Comparison of ENCODE assay signal across 15 cellular contexts in the genomic region with DNA sequence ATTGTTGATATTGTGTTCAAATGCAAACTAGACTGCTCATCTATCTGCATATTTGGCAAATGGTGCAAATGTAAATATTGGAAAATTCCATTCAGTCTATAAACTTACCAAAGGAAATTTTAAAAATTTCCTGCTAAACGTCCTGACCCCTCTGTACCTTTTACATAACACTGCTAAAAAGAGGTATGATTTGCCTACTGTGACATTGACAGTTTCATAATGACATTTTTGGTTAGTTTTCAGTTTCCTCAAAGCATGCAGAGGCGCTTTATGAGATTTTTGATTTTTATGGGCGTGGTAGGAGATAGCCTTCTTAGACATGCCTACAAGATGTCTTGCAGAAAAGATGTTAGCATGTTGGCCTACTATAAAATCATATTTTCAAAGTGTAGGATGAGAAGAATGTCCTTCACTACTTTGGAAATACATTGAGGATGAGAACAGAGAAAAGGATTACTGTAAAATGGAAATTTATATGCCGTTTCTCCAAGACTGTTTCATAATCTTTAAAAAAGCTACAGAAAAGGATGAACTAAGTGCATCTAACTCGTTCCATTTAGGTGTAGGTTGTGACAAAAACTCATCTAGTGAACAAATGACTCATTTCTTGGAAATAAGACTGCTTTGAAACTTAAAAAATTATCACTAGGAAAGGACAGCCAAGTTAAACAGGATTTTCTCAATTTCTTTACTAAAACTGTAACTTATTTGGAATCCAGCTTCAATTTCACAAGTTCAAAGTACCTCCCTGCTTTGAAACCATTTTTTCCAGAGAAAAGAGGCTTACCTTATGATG. TPM values are rescaled to one million over a fixed set of nuclear protein-coding genes. Genes with fewer than 3 reads are reported as not detected.
A peak's percentile ranks its signal among the peaks of the same experiment; 100 is the strongest.
DNase-seq lines count a peak whose midpoint lies in the region; ATAC-seq, FAIRE-seq and TF ChIP-seq lines count a peak whose summit lies in the region.
"Had no signal": no experiment of that assay in that cellular context is flagged by ENCODE, and none has a peak within 500 bp of the region (broad histone marks: within the 10 kb centered on the region; RNA-seq: fewer than 3 reads in every experiment).

No MANE protein-coding gene starts in this region.

- H3K79me2 ChIP-seq in OCI-LY3 (ENCODE audit: low read length) (no peaks in the 10 kb centered on the region), PC-9 (ENCODE audit: low read depth) (no peaks in the 10 kb centered on the region)

- H3K27me3 ChIP-seq in OCI-LY3 (ENCODE audit: low read depth, low read length) (peaks cover 43% of the 10 kb centered on the region), PC-9 (ENCODE audit: insufficient read depth, low read depth) (no peaks in the 10 kb centered on the region)
- H3K27me3 ChIP-seq: gastrocnemius medialis had no signal

- BruUV-seq in PC-9 (replicated peaks; lab: Mats Ljungman, UMichigan), result no TSS peak

- H3K9me2 ChIP-seq in PC-9 (ENCODE audit: insufficient read depth), result no peaks in the 10 kb centered on the region

- H2AFZ ChIP-seq in OCI-LY3 (ENCODE audit: low read depth, low read length), result no peak overlapping the region
- H2AFZ ChIP-seq in PC-9, result no peak overlapping the region

- no peaks in the 10 kb centered on the region for H3K36me3 ChIP-seq in OCI-LY3 (replicated peaks; ENCODE audit: low read depth, low read length)
- H3K36me3 ChIP-seq in PC-9 (ENCODE audit: low read depth), result no peaks in the 10 kb centered on the region
- H3K36me3 ChIP-seq: gastrocnemius medialis had no signal

- CTCF ChIA-PET in PC-9 (lab: Charles Lee), result interaction anchor here (0.6 kb wide), 1 partner anchor 153 kb away, joined by 3 read pairs; no protein-coding TSS in a partner anchor

- DNase-seq in GM10266 (ENCODE audit: extremely low spot score) (peak; percentile 59), GM19239 (ENCODE audit: insufficient read length, low spot score) (no peak), hepatic stellate cell (ENCODE audit: low spot score) (no peak), PC-9 (no peak), cerebellum (ENCODE audit: low spot score) (no peak), kidney glomerular epithelial cell (lab: John Stamatoyannopoulos, UW) (no peak)
- DNase-seq: DMS53; effector CD8-positive, alpha-beta T cell; gastrocnemius medialis; naive thymus-derived CD8-positive, alpha-beta T cell; NCI-H2029 had no signal

- H3K27ac ChIP-seq in OCI-LY3 (ENCODE audit: low read length), result peak overlapping the region; percentile 4; the same call in 1 of the 2 replicates
- H3K27ac ChIP-seq in PC-9, result no peak overlapping the region
- H3K27ac ChIP-seq: gastrocnemius medialis had no signal

- H3K4me3 ChIP-seq in OCI-LY3 (ENCODE audit: low read length) (peak overlapping the region; percentile 28), PC-9 (no peak overlapping the region)
- H3K4me3 ChIP-seq: gastrocnemius medialis had no signal

- ATAC-seq in HG02678 (IDR thresholded peaks at IDR 0.05; ENCODE audit: unreplicated experiment), result peak; percentile 65
- ATAC-seq: gastrocnemius medialis; naive thymus-derived CD8-positive, alpha-beta T cell had no signal

- peak; percentile 88 for FAIRE-seq in GM19239 (lab: Jason Lieb, UNC)
- FAIRE-seq: urothelium cell line had no signal

- H3F3A ChIP-seq in PC-9 (ENCODE audit: insufficient read depth, low read depth), result no peaks in the 10 kb centered on the region

- H3K9ac ChIP-seq in OCI-LY3 (ENCODE audit: low read length), result no peak overlapping the region

- intact Hi-C loops in PC-9 (cut with micrococcal nuclease; ENCODE audit: unreplicated experiment), result no loop called here

- no peak for TF ChIP-seq CTCF in GM10266 (IDR thresholded peaks at IDR 0.05; ENCODE audit: control insufficient read depth, insufficient read depth, low read depth, missing control alignments)
- no peak for TF ChIP-seq CTCF in OCI-LY3 (IDR thresholded peaks at IDR 0.05; ENCODE audit: low read depth, low read length)
- TF ChIP-seq CTCF in PC-9 (conservative IDR thresholded peaks at IDR 0.05), result no peak

- POLR2A ChIA-PET in PC-9 (lab: Charles Lee; ENCODE audit: unreplicated experiment), result no interaction called here

- H4K20me1 ChIP-seq in OCI-LY3 (ENCODE audit: insufficient read depth, low read length) (no peaks in the 10 kb centered on the region), PC-9 (ENCODE audit: insufficient read depth) (no peaks in the 10 kb centered on the region)

- H3K4me2 ChIP-seq in OCI-LY3 (ENCODE audit: low read length) (peak overlapping the region; percentile 59), PC-9 (no peak overlapping the region)

- no peaks in the 10 kb centered on the region for H3K9me3 ChIP-seq in OCI-LY3 (ENCODE audit: insufficient read depth, low read length)
- H3K9me3 ChIP-seq in PC-9 (ENCODE audit: insufficient read depth, low read depth), result no peaks in the 10 kb centered on the region
- H3K9me3 ChIP-seq: gastrocnemius medialis had no signal

- H3K4me1 ChIP-seq in OCI-LY3 (ENCODE audit: low read length) (peaks cover 32% of the 10 kb centered on the region), PC-9 (replicated peaks; ENCODE audit: insufficient read depth) (no peaks in the 10 kb centered on the region)

RNA-seq across cellular contexts. Expression of gene ISLR, which starts 14.5 kb away (rescaled TPM):
- total RNA-seq in PC-9 (2021) (not detected in 2 replicates), cerebellum (41.0 TPM)
- total RNA-seq: naive thymus-derived CD8-positive, alpha-beta T cell; T-helper 2 cell treated with Interferon-gamma antibody and Interleukin-4, amounts not matched to agents 100 ng/mL and 5 ng/mL, for 36 hours had no signal

RNA-seq across cellular contexts. Expression of gene ISLR2, which starts 28.7 kb away (rescaled TPM):
- total RNA-seq in PC-9 (2021) (0.15 and 0.25 TPM in 2 replicates), cerebellum (104 TPM)
- total RNA-seq: naive thymus-derived CD8-positive, alpha-beta T cell; T-helper 2 cell treated with Interferon-gamma antibody and Interleukin-4, amounts not matched to agents 100 ng/mL and 5 ng/mL, for 36 hours had no signal

RNA-seq across cellular contexts. Expression of gene STRA6, which starts 43.5 kb away (rescaled TPM):
- total RNA-seq in PC-9 (2021), result 64.9 and 83.6 TPM in 2 replicates
- 12.6 TPM for total RNA-seq in cerebellum
- total RNA-seq: gastrocnemius medialis; naive thymus-derived CD8-positive, alpha-beta T cell; T-helper 2 cell treated with Interferon-gamma antibody and Interleukin-4, amounts not matched to agents 100 ng/mL and 5 ng/mL, for 36 hours had no signal

Comparison
In these comparisons a context has a peak if more than half of its experiments do, and no peak if none do; other contexts are left out.
1. RNA of gene ISLR, which starts 14.5 kb away (total RNA-seq): 41.0 TPM in cerebellum (single experiment); not detected in PC-9; every median in the first group is over 10 times any median in the second.
2. RNA of gene ISLR2, which starts 28.7 kb away (total RNA-seq): 104 TPM in cerebellum (single experiment); 0.15 to 0.25 TPM in PC-9; every median in the first group is over 10 times any median in the second.